12 cellular contexts compared by ENCODE assay signal in the genomic region with DNA sequence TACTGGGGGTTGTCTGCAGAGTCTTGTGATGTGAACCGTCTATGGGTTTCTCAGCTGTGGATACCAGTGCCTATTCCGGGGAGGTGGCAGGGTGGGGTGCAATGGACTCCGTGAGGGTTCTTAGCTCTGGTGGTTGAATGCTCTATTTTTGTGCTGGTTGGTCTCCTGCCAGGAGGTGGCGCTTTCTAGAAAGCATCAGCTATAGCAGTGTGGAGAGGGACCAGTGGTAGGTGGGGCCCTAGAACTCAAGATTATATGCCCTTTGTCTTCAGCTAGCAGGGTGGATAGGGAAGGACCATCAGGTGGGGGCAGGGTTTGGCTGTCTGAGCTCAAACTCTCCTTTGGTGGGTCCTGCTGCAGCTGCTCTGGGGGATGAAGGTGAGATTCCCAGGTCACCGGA.
A peak's percentile ranks its signal among the peaks of the same experiment; 100 is the strongest.
DNase-seq lines count a peak whose midpoint lies in the region; ATAC-seq and TF ChIP-seq lines count a peak whose summit lies in the region.
"Had no signal": no experiment of that assay in that cellular context is flagged by ENCODE, and none has a peak within 500 bp of the region (broad histone marks: within the 10 kb centered on the region; RNA-seq: fewer than 3 reads in every experiment).

No MANE protein-coding gene starts in this region.

- no peak for ATAC-seq in HG03097 (IDR thresholded peaks at IDR 0.05; ENCODE audit: low FRiP score, unreplicated experiment)
- no peak for ATAC-seq in HG02798 (IDR thresholded peaks at IDR 0.05; ENCODE audit: poor library complexity, unreplicated experiment)
- ATAC-seq: natural killer cell treated with Interleukin-12 subunit alpha and Interleukin-12 subunit beta and Interleukin-15 and Interleukin-18, amount 100 ng/mL, for 72 hours had no signal

- H3T11ph ChIP-seq in H9 (ENCODE audit: low read length), result no peak overlapping the region

- no peak overlapping the region for H3K14ac ChIP-seq in H9 (ENCODE audit: insufficient read depth, low read length)

- H2BK12ac ChIP-seq in H9 (ENCODE audit: insufficient read length, low read depth, low read length), result no peak overlapping the region

- no peak overlapping the region for H2BK15ac ChIP-seq in H9 (ENCODE audit: low read depth, low read length)

- no peak overlapping the region for H3K4me2 ChIP-seq in H9 (ENCODE audit: insufficient read depth, insufficient read length, low read length)

- no peak overlapping the region for H2AK5ac ChIP-seq in H9 (ENCODE audit: insufficient read length, low read length)

- H3K27me3 ChIP-seq in H9 (ENCODE audit: insufficient read depth, low read length), result no peaks in the 10 kb centered on the region

- TF ChIP-seq CTCF in H9 (conservative IDR thresholded peaks at IDR 0.05), result peak; percentile 75

- H3K4ac ChIP-seq in H9 (ENCODE audit: low read depth, low read length), result no peak overlapping the region

- no peak overlapping the region for H3K4me3 Mint-ChIP-seq in H9
- H3K4me3 Mint-ChIP-seq: natural killer cell treated with Interleukin-12 subunit alpha and Interleukin-12 subunit beta and Interleukin-15 and Interleukin-18, amount 100 ng/mL, for 72 hours had no signal

- no peaks in the 10 kb centered on the region for H3K79me2 ChIP-seq in H9 (ENCODE audit: insufficient read depth, low read length)

- H3K4me1 ChIP-seq in H9 (ENCODE audit: insufficient read depth, low read length), result no peaks in the 10 kb centered on the region

- H3K36me3 Mint-ChIP-seq in H9 (ENCODE audit: insufficient read depth in 1 of 3, low read depth in 3 of 3), result no peaks in the 10 kb centered on the region; a peak in 1 of 7 replicates
- H3K36me3 Mint-ChIP-seq: natural killer cell treated with Interleukin-12 subunit alpha and Interleukin-12 subunit beta and Interleukin-15 and Interleukin-18, amount 100 ng/mL, for 72 hours had no signal

- H3K27ac Mint-ChIP-seq in H9, result peak overlapping the region in 1 of 3 experiments; percentile 10; a peak in 1 of 7 replicates
- H3K27ac Mint-ChIP-seq: natural killer cell treated with Interleukin-12 subunit alpha and Interleukin-12 subunit beta and Interleukin-15 and Interleukin-18, amount 100 ng/mL, for 72 hours had no signal

- H4K91ac ChIP-seq in H9 (ENCODE audit: insufficient read length, low read depth, low read length), result no peak overlapping the region

- H3K56ac ChIP-seq in H9 (ENCODE audit: insufficient read length, low read depth, low read length), result no peak overlapping the region

- peaks cover 1 to 2% of the 10 kb centered on the region in 2 experiments; a peak in 2 of 5 replicates for H3K9me3 Mint-ChIP-seq in H9

- no peak overlapping the region for H4K8ac ChIP-seq in H9 (replicated peaks; ENCODE audit: insufficient read length, low read depth, low read length)

- no peak overlapping the region for H2BK5ac ChIP-seq in H9 (ENCODE audit: insufficient read length, low read length)

- no peaks in the 10 kb centered on the region for H3K27me3 Mint-ChIP-seq in H9 (ENCODE audit: low read depth)

- H3K79me1 ChIP-seq in H9 (ENCODE audit: insufficient read depth, low read depth, low read length, poor library complexity, severe bottlenecking), result no peaks in the 10 kb centered on the region

- H2BK120ac ChIP-seq in H9 (ENCODE audit: low read depth, low read length, poor library complexity, severe bottlenecking), result no peak overlapping the region

- H4K20me1 ChIP-seq in H9 (ENCODE audit: control insufficient read depth, insufficient read depth, insufficient read length), result no peaks in the 10 kb centered on the region

- H3K18ac ChIP-seq in H9 (ENCODE audit: insufficient read length, low read depth, low read length), result peak overlapping the region; percentile 11

- no peak overlapping the region for H4K5ac ChIP-seq in H9 (ENCODE audit: insufficient read length, low read depth, low read length)

- DNase-seq in NCI-H524 (lab: John Stamatoyannopoulos, UW), result peak; percentile 1 to 14
- no peak for DNase-seq in NCI-H524 treated with DMSO at 0.1 percent for 48 hours (lab: John Stamatoyannopoulos, UW)
- DNase-seq in H9, result peak; percentile 83
- peak; percentile 20 for DNase-seq in RPMI8226
- DNase-seq in left kidney (ENCODE audit: low read depth, low spot score), result peak; percentile 11
- DNase-seq in activated gamma-delta T cell treated with Interleukin-2 at 50 U/mL for 16 hours, result no peak
- DNase-seq: activated naive CD4-positive, alpha-beta T cell treated with Interleukin-2 at 50 U/mL for 16 hours; dermis blood vessel endothelial cell; NCI-H510A treated with DMSO at 0.1 percent for 48 hours had no signal

- no peak overlapping the region for H3K9ac ChIP-seq in H9 (ENCODE audit: extremely low read depth, insufficient read length, low read length)

- no peaks in the 10 kb centered on the region for H3K9me3 ChIP-seq in H9 (ENCODE audit: control insufficient read depth, low read depth, low read length)

- no CpG with 5 or more reads among the region's 5 CpGs for WGBS in H9 (ENCODE audit: extremely low coverage, insufficient read length, low lambda C conversion rate)

- no peak overlapping the region for H3K27ac ChIP-seq in H9 (ENCODE audit: insufficient read length, low read depth, low read length)

- H3K23ac ChIP-seq in H9 (ENCODE audit: insufficient read length, low read depth, low read length), result no peak overlapping the region

- H2BK20ac ChIP-seq in H9 (ENCODE audit: low read depth, low read length, poor library complexity, severe bottlenecking), result no peak overlapping the region

- H2AFZ ChIP-seq in H9 (ENCODE audit: low read length), result no peak overlapping the region

- peaks cover 13 to 15% of the 10 kb centered on the region in 2 experiments for H3K4me1 Mint-ChIP-seq in H9

- no peaks in the 10 kb centered on the region for H3K23me2 ChIP-seq in H9 (ENCODE audit: insufficient read length, low read depth, low read length, poor library complexity, severe bottlenecking)

Comparison
In these comparisons a context has a peak if more than half of its experiments do, and no peak if none do; other contexts are left out.
1. DNase-seq: peak in NCI-H524 (2 of 2), H9 (single experiment), RPMI8226 (single experiment) and left kidney (single experiment); none in NCI-H524 treated with DMSO at 0.1 percent for 48 hours (single experiment) and activated gamma-delta T cell treated with Interleukin-2 at 50 U/mL for 16 hours (single experiment).